26 cellular contexts compared by ENCODE assay signal in the genomic region with DNA sequence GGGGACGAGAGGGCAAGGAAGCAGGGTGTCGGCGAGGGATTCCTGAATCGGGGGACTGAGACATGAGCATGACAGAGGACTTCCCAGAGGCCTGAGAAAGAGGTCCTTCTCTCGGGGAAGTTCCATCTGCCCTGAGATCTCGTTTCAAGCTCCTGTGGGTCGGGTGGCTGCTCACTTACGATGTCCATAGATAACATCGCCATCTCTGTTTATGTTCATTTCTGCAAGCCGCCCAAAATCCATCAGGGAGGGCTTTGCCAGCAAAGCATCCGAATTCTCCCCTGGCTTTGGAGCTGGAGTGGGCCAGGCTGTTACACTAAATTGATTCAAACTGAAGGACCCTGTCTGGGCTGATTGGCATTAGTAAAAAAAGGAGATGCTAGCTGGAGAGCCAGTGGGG. TPM values are rescaled to one million over a fixed set of nuclear protein-coding genes. Genes with fewer than 3 reads are reported as not detected.
"Had no signal": no experiment of that assay in that cellular context is flagged by ENCODE, and none has a peak within 500 bp of the region (broad histone marks: within the 10 kb centered on the region; RNA-seq: fewer than 3 reads in every experiment).

No MANE protein-coding gene starts in this region.

- DNase-seq: cortex of kidney; dorsolateral prefrontal cortex; effector CD8-positive, alpha-beta T cell; heart right ventricle; kidney glomerular epithelial cell; naive thymus-derived CD8-positive, alpha-beta T cell; stimulated activated CD4-positive, alpha-beta T cell treated with anti-CD3 and anti-CD28 coated beads, Interleukin-2, amount 100 ng/mL, for 24 hours; stimulated activated naive CD8-positive, alpha-beta T cell treated with anti-CD3 and anti-CD28 coated beads, Interleukin-15, Interleukin-2, amounts not matched to agents 100 U/mL and 50 U/mL, for 24 hours; thyroid gland had no signal

- H3K4me3 ChIP-seq: dorsolateral prefrontal cortex, heart right ventricle, suprapubic skin, thyroid gland had no signal

- H3K27me3 ChIP-seq: thyroid gland had no signal

- H3K9me3 ChIP-seq: heart right ventricle, neutrophil, suprapubic skin, thyroid gland had no signal

- H3K36me3 ChIP-seq: heart right ventricle, neutrophil, suprapubic skin had no signal

- H3K36me3 Mint-ChIP-seq: naive thymus-derived CD8-positive, alpha-beta T cell had no signal

- FAIRE-seq: endometrium, frontal cortex, urothelium cell line had no signal

- ATAC-seq: esophagus mucosa; heart right ventricle; naive thymus-derived CD8-positive, alpha-beta T cell; sciatic nerve; stimulated activated naive CD8-positive, alpha-beta T cell treated with anti-CD3 and anti-CD28 coated beads, Interleukin-15, Interleukin-2, amounts not matched to agents 100 U/mL and 50 U/mL, for 24 hours had no signal

- H3K27ac Mint-ChIP-seq: naive thymus-derived CD8-positive, alpha-beta T cell; type B pancreatic cell had no signal

- H3K4me3 Mint-ChIP-seq: naive thymus-derived CD8-positive, alpha-beta T cell had no signal

- H3K9me3 Mint-ChIP-seq: naive thymus-derived CD8-positive, alpha-beta T cell; type B pancreatic cell had no signal

- H3K27ac ChIP-seq: dorsolateral prefrontal cortex, heart right ventricle, neutrophil, suprapubic skin, thyroid gland had no signal

RNA-seq across cellular contexts. Expression of gene DMKN, which starts 5.9 kb away (rescaled TPM):
- total RNA-seq: lung microvascular endothelial cell, mononuclear cell, osteocyte, pulmonary artery endothelial cell, skeletal muscle tissue had no signal
- polyA plus RNA-seq: neural cell had no signal

RNA-seq across cellular contexts. Expression of gene KRTDAP, which starts 17.3 kb away (rescaled TPM):
- total RNA-seq: fibroblast of lung; frontal cortex; heart right ventricle; liver; lung microvascular endothelial cell; mesenteric fat pad; mononuclear cell; naive thymus-derived CD8-positive, alpha-beta T cell; osteocyte; pulmonary artery endothelial cell; sciatic nerve; skeletal muscle tissue had no signal
- polyA plus RNA-seq: fibroblast of lung; heart right ventricle; liver; naive thymus-derived CD8-positive, alpha-beta T cell; neural cell had no signal

RNA-seq across cellular contexts. Expression of gene SBSN, which starts 20.6 kb away (rescaled TPM):
- total RNA-seq: frontal cortex, heart right ventricle, liver, lung microvascular endothelial cell, mesenteric fat pad, mononuclear cell, osteocyte, pulmonary artery endothelial cell, sciatic nerve, skeletal muscle tissue had no signal
- polyA plus RNA-seq: liver; naive thymus-derived CD8-positive, alpha-beta T cell; neural cell had no signal

RNA-seq across cellular contexts. Expression of gene GAPDHS, which starts 25.7 kb away (rescaled TPM):
- total RNA-seq: esophagus mucosa; fibroblast of lung; frontal cortex; heart right ventricle; liver; lung microvascular endothelial cell; mesenteric fat pad; mononuclear cell; naive thymus-derived CD8-positive, alpha-beta T cell; osteocyte; pulmonary artery endothelial cell; sciatic nerve; skeletal muscle tissue had no signal
- polyA plus RNA-seq: fibroblast of lung; heart right ventricle; liver; naive thymus-derived CD8-positive, alpha-beta T cell; neural cell had no signal
